15 cellular contexts compared by ENCODE assay signal in the genomic region with DNA sequence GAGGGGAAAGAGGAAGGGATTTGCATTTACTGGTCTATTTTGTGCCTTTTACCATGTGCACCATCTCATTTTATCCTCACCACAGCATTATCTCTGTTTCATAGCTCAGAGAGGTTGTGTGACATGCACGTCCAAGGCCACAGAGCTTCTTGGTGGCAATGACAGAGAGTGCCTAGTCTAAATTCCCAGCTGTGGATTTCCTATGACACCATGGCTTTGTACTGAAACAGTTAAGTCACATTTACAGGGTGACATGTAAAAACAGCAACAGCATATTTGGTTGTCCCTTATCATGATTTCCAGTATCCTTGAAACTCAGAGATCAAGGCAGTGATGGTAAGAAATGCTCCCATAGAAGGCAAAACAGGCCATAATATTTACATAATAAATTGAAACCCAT.
DNase-seq lines count a peak whose midpoint lies in the region; ATAC-seq and TF ChIP-seq lines count a peak whose summit lies in the region.
"Had no signal": no experiment of that assay in that cellular context is flagged by ENCODE, and none has a peak within 500 bp of the region (broad histone marks: within the 10 kb centered on the region; RNA-seq: fewer than 3 reads in every experiment).

No MANE protein-coding gene starts in this region.

- H3K27me3 ChIP-seq in cardiac muscle cell = no peaks in the 10 kb centered on the region
- no peaks in the 10 kb centered on the region for H3K27me3 ChIP-seq in left lung
- no peaks in the 10 kb centered on the region for H3K27me3 ChIP-seq in rectal smooth muscle tissue (ENCODE audit: control insufficient read depth, insufficient read depth, low read length)

- 70% methylated on average over 1 of the region's 1 CpG for WGBS in urinary bladder

- TF ChIP-seq CTCF in cardiac muscle cell (IDR thresholded peaks at IDR 0.05; ENCODE audit: low read depth, low read length) = no peak
- TF ChIP-seq CTCF in left lung (IDR thresholded peaks at IDR 0.05) = no peak

- H3K27ac ChIP-seq in cardiac muscle cell = peak overlapping the region; percentile 93
- peak overlapping the region; percentile 33 to 45 for H3K27ac ChIP-seq in left lung
- H3K27ac ChIP-seq in rectal smooth muscle tissue (ENCODE audit: low read depth, low read length) = peak overlapping the region; percentile 93
- H3K27ac ChIP-seq in urinary bladder (ENCODE audit: low read depth) = peak overlapping the region; percentile 28

- no peak for ATAC-seq in Right ventricle myocardium inferior
- ATAC-seq in left lung = no peak
- ATAC-seq: activated naive CD8-positive, alpha-beta T cell treated with anti-CD3 and anti-CD28 coated beads, Interleukin-2, amount 50 U/mL, for 24 hours; activated T-cell treated with anti-CD3 and anti-CD28 coated beads, Interleukin-2, amount 50 U/mL, for 4 hours; GM12878 had no signal

- DNase-seq in cardiac muscle cell (ENCODE audit: low read depth in 1 of 2, low spot score in 1 of 2) = no peak
- DNase-seq in Right ventricle myocardium inferior (ENCODE audit: missing footprints) = no peak
- no peak for DNase-seq in left lung
- no peak for DNase-seq in HK-2 (ENCODE audit: unreplicated experiment)
- no peak for DNase-seq in HCEC 1CT
- DNase-seq in AG08395 (ENCODE audit: low spot score) = no peak
- DNase-seq: activated naive CD8-positive, alpha-beta T cell treated with anti-CD3 and anti-CD28 coated beads, Interleukin-2, amount 50 U/mL, for 24 hours; activated T-cell treated with anti-CD3 and anti-CD28 coated beads, Interleukin-2, amount 50 U/mL, for 4 hours; CD4-positive, alpha-beta memory T cell; EL; stimulated activated CD4-positive, alpha-beta T cell treated with anti-CD3 and anti-CD28 coated beads, Interleukin-15, amount 100 ng/mL, for 24 hours; T-helper 9 cell had no signal

- H3K36me3 ChIP-seq in cardiac muscle cell (no peaks in the 10 kb centered on the region), left lung (no peaks in the 10 kb centered on the region), rectal smooth muscle tissue (ENCODE audit: control insufficient read depth, insufficient read depth, low read length) (no peaks in the 10 kb centered on the region), urinary bladder (ENCODE audit: insufficient read depth) (no peaks in the 10 kb centered on the region)

- H3K4me3 ChIP-seq in cardiac muscle cell (no peak overlapping the region), left lung (no peak overlapping the region), rectal smooth muscle tissue (ENCODE audit: low read length) (no peak overlapping the region), urinary bladder (ENCODE audit: low read depth, low read length) (no peak overlapping the region)
- H3K4me3 ChIP-seq: GM12878 had no signal

- H3K9me3 ChIP-seq in cardiac muscle cell (ENCODE audit: low read depth) (no peaks in the 10 kb centered on the region), left lung (no peaks in the 10 kb centered on the region)

- H3K4me1 ChIP-seq in cardiac muscle cell (ENCODE audit: low read depth) (peaks cover 25% of the 10 kb centered on the region), left lung (peaks cover 16 to 19% of the 10 kb centered on the region in 2 donors), rectal smooth muscle tissue (ENCODE audit: control insufficient read depth, insufficient read depth, low read length) (peaks cover 18% of the 10 kb centered on the region), urinary bladder (ENCODE audit: insufficient read depth) (no peaks in the 10 kb centered on the region)

- intact Hi-C loops in Right ventricle myocardium inferior (cut with DNase I) (no loop called here), left lung (cut with DNase I) (no loop called here)

- H3K9ac ChIP-seq in rectal smooth muscle tissue (ENCODE audit: low read length) = no peak overlapping the region

Comparison
In these comparisons a context has a peak if more than half of its experiments do, and no peak if none do; other contexts are left out.
1. H3K27ac ChIP-seq: peak in every context shown above with its lines; median percentile 93 in cardiac muscle cell; 93 in rectal smooth muscle tissue; 39 in left lung; 28 in urinary bladder.